In genomic region chr20:33653218-33653899, GRCh38 we compare ENCODE assay signal across 8 cellular contexts. TPM values are rescaled to one million over a fixed set of nuclear protein-coding genes. Genes with fewer than 3 reads are reported as not detected.
DNase-seq lines count a peak whose midpoint lies in the region; ATAC-seq, FAIRE-seq and TF ChIP-seq lines count a peak whose summit lies in the region.

No MANE protein-coding gene starts in this region.

- peak; percentile 54 for DNase-seq in activated CD4-positive, alpha-beta T cell treated with anti-CD3 and anti-CD28 coated beads for 48 hours
- DNase-seq in activated CD4-positive, alpha-beta T cell treated with anti-CD3 and anti-CD28 coated beads for 1 hour = no peak
- DNase-seq in NB4 (ENCODE audit: low read depth) (peak; percentile 72), SK-N-DZ (ENCODE audit: low spot score) (peak; percentile 88), breast epithelium (ENCODE audit: low spot score in 2 of 2) (no peak), keratinocyte (ENCODE audit: low read depth, low spot score) (no peak)
- peak in 1 of 2 donors; percentile 74 for DNase-seq in stimulated activated effector memory CD8-positive, alpha-beta T cell treated with anti-CD3 and anti-CD28 coated beads, Interleukin-12 subunit alpha, Interleukin-12 subunit beta, amount 100 ng/mL, for 72 hours (ENCODE audit: low spot score in 2 of 2)

- no peaks in the 10 kb centered on the region for H3K27me3 ChIP-seq in breast epithelium
- no peaks in the 10 kb centered on the region for H3K27me3 ChIP-seq in keratinocyte (ENCODE audit: control insufficient read depth, extremely low read depth, insufficient read depth, low read length)

- H3K36me3 ChIP-seq in breast epithelium (no peaks in the 10 kb centered on the region), keratinocyte (ENCODE audit: control insufficient read depth in 2 of 2, extremely low read depth in 1 of 2, insufficient read depth in 2 of 2, low read length in 2 of 2) (no peaks in the 10 kb centered on the region)

- TF ChIP-seq CTCF in NB4 (IDR thresholded peaks at IDR 0.05; ENCODE audit: low read depth, low read length) (peak; percentile 95), breast epithelium (IDR thresholded peaks at IDR 0.05) (peak; percentile 34 to 80 (median 58)), keratinocyte (optimal IDR thresholded peaks at IDR 0.05 in 1 of 3, IDR thresholded peaks at IDR 0.05 in 1 of 3, conservative IDR thresholded peaks at IDR 0.05 in 1 of 3; ENCODE audit: extremely low read depth in 1 of 3, insufficient read depth in 2 of 3, low read length in 3 of 3) (peak; percentile 77 to 84 (median 81))

- no peaks in the 10 kb centered on the region for H3K9me3 ChIP-seq in breast epithelium
- no peaks in the 10 kb centered on the region for H3K9me3 ChIP-seq in keratinocyte (ENCODE audit: control insufficient read depth, low read depth, low read length)

- H3K4me3 ChIP-seq in NB4 (ENCODE audit: low read depth, low read length) (no peak overlapping the region), breast epithelium (peak overlapping the region in 2 of 3 donors; percentile 20 to 46), keratinocyte (ENCODE audit: control insufficient read depth in 2 of 3, extremely low read depth in 1 of 3, insufficient read depth in 2 of 3, low read depth in 1 of 3, low read length in 3 of 3) (no peak overlapping the region)

- intact Hi-C loops in breast epithelium (cut with DNase I; ENCODE audit: low total_unique reads) = loop anchor here (10.0 kb wide), 1 partner anchor 189 kb away; no protein-coding TSS in a partner anchor

- H3K9ac ChIP-seq in keratinocyte (ENCODE audit: control insufficient read depth, extremely low read depth, insufficient read depth, low read length) = no peak overlapping the region

- no peaks in the 10 kb centered on the region for H3K79me2 ChIP-seq in keratinocyte (ENCODE audit: control insufficient read depth, insufficient read depth, low read length)

- H3K4me1 ChIP-seq in breast epithelium (peaks cover 0 to 5% of the 10 kb centered on the region in 2 donors), keratinocyte (ENCODE audit: control insufficient read depth, extremely low read depth, insufficient read depth, low read length) (peaks cover 21% of the 10 kb centered on the region)

- H3K36me3 Mint-ChIP-seq in stimulated activated effector memory CD8-positive, alpha-beta T cell treated with anti-CD3 and anti-CD28 coated beads, Interleukin-12 subunit alpha, Interleukin-12 subunit beta, amount 100 ng/mL, for 72 hours = no peaks in the 10 kb centered on the region

- H3K27ac ChIP-seq in breast epithelium (peak overlapping the region; percentile 50 to 58), keratinocyte (ENCODE audit: control insufficient read depth, insufficient read depth, low read length) (no peak overlapping the region)

- H4K20me1 ChIP-seq in keratinocyte (ENCODE audit: control insufficient read depth, extremely low read depth, insufficient read depth, low read length) = peaks cover under 1% of the 10 kb centered on the region

- ATAC-seq in stimulated activated effector memory CD8-positive, alpha-beta T cell treated with anti-CD3 and anti-CD28 coated beads, Interleukin-12 subunit alpha, Interleukin-12 subunit beta, amount 100 ng/mL, for 72 hours = peak; percentile 42
- no peak for ATAC-seq in HG02571 (IDR thresholded peaks at IDR 0.05; ENCODE audit: unreplicated experiment)

- H3K9me1 ChIP-seq in keratinocyte (ENCODE audit: control insufficient read depth, extremely low read depth, insufficient read depth, low read length) = peaks cover 3% of the 10 kb centered on the region

- peaks cover 41% of the 10 kb centered on the region for H3K4me1 Mint-ChIP-seq in stimulated activated effector memory CD8-positive, alpha-beta T cell treated with anti-CD3 and anti-CD28 coated beads, Interleukin-12 subunit alpha, Interleukin-12 subunit beta, amount 100 ng/mL, for 72 hours

- no peaks in the 10 kb centered on the region for H3K9me3 Mint-ChIP-seq in stimulated activated effector memory CD8-positive, alpha-beta T cell treated with anti-CD3 and anti-CD28 coated beads, Interleukin-12 subunit alpha, Interleukin-12 subunit beta, amount 100 ng/mL, for 72 hours

- H3K4me3 Mint-ChIP-seq in stimulated activated effector memory CD8-positive, alpha-beta T cell treated with anti-CD3 and anti-CD28 coated beads, Interleukin-12 subunit alpha, Interleukin-12 subunit beta, amount 100 ng/mL, for 72 hours = peak overlapping the region; percentile 22

- TF ChIP-seq POLR2A in NB4 (IDR thresholded peaks at IDR 0.05; ENCODE audit: extremely low read depth, insufficient read length) (no peak), breast epithelium (IDR thresholded peaks at IDR 0.05) (no peak)

- peak overlapping the region; percentile 92 for H3K27ac Mint-ChIP-seq in stimulated activated effector memory CD8-positive, alpha-beta T cell treated with anti-CD3 and anti-CD28 coated beads, Interleukin-12 subunit alpha, Interleukin-12 subunit beta, amount 100 ng/mL, for 72 hours

- dilution Hi-C loops in keratinocyte (cut with MboI; ENCODE audit: extremely low pct_ligation_motif_present, low sequenced_read_pairs) = no loop called here

- H3K4me2 ChIP-seq in keratinocyte (ENCODE audit: control insufficient read depth, extremely low read depth, insufficient read depth, low read depth, low read length) = no peak overlapping the region

- FAIRE-seq in keratinocyte (lab: Jason Lieb, UNC) = no peak

- no peak overlapping the region for H2AFZ ChIP-seq in keratinocyte (ENCODE audit: control insufficient read depth, low read length)

RNA-seq across cellular contexts. Expression of gene C20orf144, which starts 8.8 kb away (rescaled TPM):
- 0.09 and 0.85 TPM in 2 replicates for polyA plus RNA-seq in SK-N-DZ (2014; cell fraction: cytosol; rRNA removed)
- not detected in 2 replicates for polyA plus RNA-seq in SK-N-DZ (2014; cell fraction: nucleus; rRNA removed)
- total RNA-seq in breast epithelium = under 1 TPM; 0.16 to 0.33 (median 0.29) TPM
- polyA plus RNA-seq in keratinocyte = 0.02 to 0.03 TPM in 2 of 3 replicates, not detected in the other
- polyA plus RNA-seq in keratinocyte (2011; ENCODE audit: low read depth) = not detected
- polyA plus RNA-seq in keratinocyte (2011; cell fraction: cytosol; rRNA removed) = not detected in 2 replicates
- 0.09 TPM in 1 of 2 replicates, not detected in the other for polyA plus RNA-seq in keratinocyte (2011; cell fraction: nucleus; rRNA removed)
- 0.05 and 0.08 TPM in 2 replicates for polyA plus RNA-seq in keratinocyte (2012; ENCODE audit: low replicate concordance)
- polyA minus RNA-seq in keratinocyte = not detected in 3 replicates
- not detected for polyA minus RNA-seq in keratinocyte (2011; cell fraction: cytosol; rRNA and poly(A)+ RNA removed)
- not detected in 2 replicates for polyA minus RNA-seq in keratinocyte (2011; cell fraction: nucleus; rRNA and poly(A)+ RNA removed)

RNA-seq across cellular contexts. Expression of gene ACTL10, which starts 13.4 kb away (rescaled TPM):
- 0.80 and 1.2 TPM in 2 replicates for polyA plus RNA-seq in SK-N-DZ (2014; cell fraction: cytosol; rRNA removed)
- 0.43 and 0.94 TPM in 2 replicates for polyA plus RNA-seq in SK-N-DZ (2014; cell fraction: nucleus; rRNA removed)
- 1 to 10 TPM; 1.4 to 3.4 (median 2.6) TPM for total RNA-seq in breast epithelium
- polyA plus RNA-seq in keratinocyte = 0.28 to 0.50 TPM (median 0.48 TPM) in 3 replicates
- 0.17 TPM for polyA plus RNA-seq in keratinocyte (2011; ENCODE audit: low read depth)
- 0.18 and 0.43 TPM in 2 replicates for polyA plus RNA-seq in keratinocyte (2011; cell fraction: cytosol; rRNA removed)
- 0.22 and 0.44 TPM in 2 replicates for polyA plus RNA-seq in keratinocyte (2011; cell fraction: nucleus; rRNA removed)
- polyA plus RNA-seq in keratinocyte (2012; ENCODE audit: low replicate concordance) = 0.27 and 1.1 TPM in 2 replicates
- 0.16 to 0.20 TPM (median 0.16 TPM) in 3 replicates for polyA minus RNA-seq in keratinocyte
- polyA minus RNA-seq in keratinocyte (2011; cell fraction: cytosol; rRNA and poly(A)+ RNA removed) = not detected
- polyA minus RNA-seq in keratinocyte (2011; cell fraction: nucleus; rRNA and poly(A)+ RNA removed) = 0.63 and 0.78 TPM in 2 replicates

RNA-seq across cellular contexts. Expression of gene NECAB3, which starts 20.9 kb away (rescaled TPM):
- 83.8 and 101 TPM in 2 replicates for polyA plus RNA-seq in SK-N-DZ (2014; cell fraction: cytosol; rRNA removed)
- 281 and 314 TPM in 2 replicates for polyA plus RNA-seq in SK-N-DZ (2014; cell fraction: nucleus; rRNA removed)
- total RNA-seq in breast epithelium = 10 to 100 TPM; 23.4 to 37.3 (median 28.5) TPM
- polyA plus RNA-seq in keratinocyte = 3.8 to 10.3 TPM (median 4.6 TPM) in 3 replicates
- polyA plus RNA-seq in keratinocyte (2011; ENCODE audit: low read depth) = 1.0 TPM
- 2.2 and 6.7 TPM in 2 replicates for polyA plus RNA-seq in keratinocyte (2011; cell fraction: cytosol; rRNA removed)
- polyA plus RNA-seq in keratinocyte (2011; cell fraction: nucleus; rRNA removed) = 18.5 and 27.1 TPM in 2 replicates
- 4.2 and 4.5 TPM in 2 replicates for polyA plus RNA-seq in keratinocyte (2012; ENCODE audit: low replicate concordance)
- polyA minus RNA-seq in keratinocyte = 4.0 to 10.3 TPM (median 4.7 TPM) in 3 replicates
- polyA minus RNA-seq in keratinocyte (2011; cell fraction: cytosol; rRNA and poly(A)+ RNA removed) = 8.4 TPM
- 3.0 and 8.1 TPM in 2 replicates for polyA minus RNA-seq in keratinocyte (2011; cell fraction: nucleus; rRNA and poly(A)+ RNA removed)

RNA-seq across cellular contexts. Expression of gene E2F1, which starts 32.8 kb away (rescaled TPM):
- 217 and 226 TPM in 2 replicates for polyA plus RNA-seq in SK-N-DZ (2014; cell fraction: cytosol; rRNA removed)
- polyA plus RNA-seq in SK-N-DZ (2014; cell fraction: nucleus; rRNA removed) = 524 and 528 TPM in 2 replicates
- total RNA-seq in breast epithelium = 1 to 10 TPM in 1 of 3 donors, under 1 TPM in 2; 0.33 to 2.2 (median 0.88) TPM
- polyA plus RNA-seq in keratinocyte = 1.3 to 3.4 TPM (median 2.8 TPM) in 3 replicates
- 0.51 TPM for polyA plus RNA-seq in keratinocyte (2011; ENCODE audit: low read depth)
- 0.68 and 1.2 TPM in 2 replicates for polyA plus RNA-seq in keratinocyte (2011; cell fraction: cytosol; rRNA removed)
- 2.4 and 2.8 TPM in 2 replicates for polyA plus RNA-seq in keratinocyte (2011; cell fraction: nucleus; rRNA removed)
- 0.61 and 3.7 TPM in 2 replicates for polyA plus RNA-seq in keratinocyte (2012; ENCODE audit: low replicate concordance)
- polyA minus RNA-seq in keratinocyte = 1.0 to 7.8 TPM (median 2.2 TPM) in 3 replicates
- polyA minus RNA-seq in keratinocyte (2011; cell fraction: cytosol; rRNA and poly(A)+ RNA removed) = 0.96 TPM
- 0.70 and 1.2 TPM in 2 replicates for polyA minus RNA-seq in keratinocyte (2011; cell fraction: nucleus; rRNA and poly(A)+ RNA removed)

Comparison
In these comparisons a context has a peak if more than half of its experiments do, and no peak if none do; other contexts are left out.
1. DNase-seq: peak in activated CD4-positive, alpha-beta T cell treated with anti-CD3 and anti-CD28 coated beads for 48 hours (single experiment), NB4 (single experiment) and SK-N-DZ (single experiment); none in activated CD4-positive, alpha-beta T cell treated with anti-CD3 and anti-CD28 coated beads for 1 hour (single experiment), breast epithelium (0 of 2) and keratinocyte (single experiment).
2. H3K4me3 ChIP-seq: peak in breast epithelium (2 of 3); none in NB4 (single experiment) and keratinocyte (0 of 3).
3. Peak in every context shown above with its lines, with median percentiles within 50 percentile points of each other: CTCF ChIP-seq.